In genomic region chr12:78891646-78892353, GRCh38 we compare ENCODE assay signal across 25 cellular contexts. TPM values are rescaled to one million over a fixed set of nuclear protein-coding genes. Genes with fewer than 3 reads are reported as not detected.
DNase-seq lines count a peak whose midpoint lies in the region; ATAC-seq, FAIRE-seq and TF ChIP-seq lines count a peak whose summit lies in the region.
"Had no signal": no experiment of that assay in that cellular context is flagged by ENCODE, and none has a peak within 500 bp of the region (broad histone marks: within the 10 kb centered on the region; RNA-seq: fewer than 3 reads in every experiment).

No MANE protein-coding gene starts in this region.

- peak overlapping the region; percentile 79 for H3K27ac Mint-ChIP-seq in nephron progenitor cell
- H3K27ac Mint-ChIP-seq: CD8-positive, alpha-beta T cell; T-cell; T-helper 2 cell treated with Interferon-gamma antibody and Interleukin-4, amounts not matched to agents 5 μg/mL and 100 μg/mL, for 36 hours had no signal

- ATAC-seq in GM18517 (IDR thresholded peaks at IDR 0.05; ENCODE audit: unreplicated experiment) = no peak
- ATAC-seq: A549; CD8-positive, alpha-beta T cell; T-cell had no signal

- H3K4me3 ChIP-seq in BE2C (ENCODE audit: low read depth, low read length) = peak overlapping the region; percentile 10
- H3K4me3 ChIP-seq: A549, MG63, PC-9 had no signal

- no peaks in the 10 kb centered on the region for H3K9me3 Mint-ChIP-seq in nephron progenitor cell

- H3K27me3 Mint-ChIP-seq in nephron progenitor cell (ENCODE audit: low read depth, poor library complexity) = no peaks in the 10 kb centered on the region
- H3K27me3 Mint-ChIP-seq: T-cell had no signal

- FAIRE-seq in H54 (lab: Jason Lieb, UNC) = peak; percentile 58
- FAIRE-seq: A549, GM19239 had no signal

- H3K36me3 Mint-ChIP-seq in nephron progenitor cell (ENCODE audit: low read depth) = no peaks in the 10 kb centered on the region
- H3K36me3 Mint-ChIP-seq: CD8-positive, alpha-beta T cell; T-cell had no signal

- TF ChIP-seq CTCF in BE2C (IDR thresholded peaks at IDR 0.05; ENCODE audit: low read depth, low read length) = no peak
- TF ChIP-seq CTCF in nephron progenitor cell (IDR thresholded peaks at IDR 0.05) = no peak

- H3K4me3 Mint-ChIP-seq in nephron progenitor cell = no peak overlapping the region
- H3K4me3 Mint-ChIP-seq: CD8-positive, alpha-beta T cell; T-cell; T-helper 2 cell treated with Interferon-gamma antibody and Interleukin-4, amounts not matched to agents 5 μg/mL and 100 μg/mL, for 36 hours had no signal

- DNase-seq in BE2C (no peak), H54 (ENCODE audit: insufficient read length, low spot score) (no peak), SK-N-DZ (ENCODE audit: low spot score) (peak; percentile 93), nephron progenitor cell (no peak), cortex of kidney (lab: John Stamatoyannopoulos, UW) (no peak), NCI-H1694 treated with DMSO at 0.1 percent for 48 hours (lab: John Stamatoyannopoulos, UW) (no peak)
- DNase-seq: C1 segment of cervical spinal cord; CD8-positive, alpha-beta T cell; DMS53; GDM1; H7; MG63; NCI-H1048; NCI-H1436; NCI-H1930; NCI-H2171; NCI-H345; PC-9; RPMI8226; SHP77 treated with DMSO at 0.1 percent for 48 hours; T-cell had no signal

- peaks cover 75% of the 10 kb centered on the region for H3K4me1 ChIP-seq in BE2C

- H3K36me3 ChIP-seq in BE2C = peaks cover 16% of the 10 kb centered on the region
- H3K36me3 ChIP-seq: MG63 had no signal

- no peaks in the 10 kb centered on the region for H3K9me3 ChIP-seq in BE2C
- H3K9me3 ChIP-seq: A549, MG63 had no signal

- H3K27me3 ChIP-seq in BE2C = no peaks in the 10 kb centered on the region
- H3K27me3 ChIP-seq: MG63 had no signal

- peaks cover 23% of the 10 kb centered on the region for H3K4me1 Mint-ChIP-seq in nephron progenitor cell
- H3K4me1 Mint-ChIP-seq: T-cell had no signal

- TF ChIP-seq POLR2A in H54 (IDR thresholded peaks at IDR 0.05; ENCODE audit: low read depth, low read length) = no peak

RNA-seq across cellular contexts. Expression of gene SYT1, which starts 27.2 kb away (rescaled TPM):
- polyA plus RNA-seq in BE2C (2012; ENCODE audit: insufficient read depth, insufficient read length, low read depth) = 109 TPM
- 73.8 and 76.9 TPM in 2 replicates for polyA plus RNA-seq in SK-N-DZ (2014; cell fraction: cytosol; rRNA removed)
- 39.9 and 54.0 TPM in 2 replicates for polyA plus RNA-seq in SK-N-DZ (2014; cell fraction: nucleus; rRNA removed)
